In the genomic region with DNA sequence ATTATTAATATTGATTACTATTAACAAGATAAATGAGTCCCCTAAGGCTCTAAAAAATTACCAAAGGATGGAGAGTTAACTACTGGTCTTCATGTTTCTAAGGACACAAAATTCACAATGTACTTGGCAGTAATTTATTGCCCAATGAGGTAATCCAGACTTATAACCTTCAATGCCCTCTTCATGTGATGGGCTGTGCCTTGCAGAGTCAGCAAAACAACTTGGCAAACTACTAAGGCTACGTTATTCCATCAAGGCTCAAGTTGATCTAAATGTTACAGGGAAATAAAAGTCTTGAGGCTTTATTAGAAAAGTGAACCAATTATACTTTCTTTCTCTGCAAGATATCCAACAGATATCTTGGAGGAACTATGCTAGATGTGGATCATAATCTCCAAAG, we compare ENCODE assay signal across 18 cellular contexts.
"Had no signal": no experiment of that assay in that cellular context is flagged by ENCODE, and none has a peak within 500 bp of the region (broad histone marks: within the 10 kb centered on the region; RNA-seq: fewer than 3 reads in every experiment).

No MANE protein-coding gene starts in this region.

- H3K36me3 ChIP-seq: MG63, SJSA1 had no signal

- DNase-seq: KBM-7, MG63, NCI-H1092 treated with DMSO at 0.1 percent for 48 hours, NCI-H1436, NCI-H187, NCI-H2029, NCI-H2081 treated with DMSO at 0.1 percent for 48 hours, NCI-H2171, NCI-H226, NCI-H446, NCI-H524, NCI-H526 treated with DMSO at 0.1 percent for 48 hours, NCI-H774, Right ventricle myocardium superior, RPMI8226, SIG-M5 had no signal

- H3K27ac ChIP-seq: SJSA1, SK-N-MC had no signal

- H3K4me1 ChIP-seq: SJSA1 had no signal

- H3K9me3 ChIP-seq: MG63, SJSA1 had no signal

- H3K4me3 ChIP-seq: MG63, SJSA1, SK-N-MC had no signal
